17 cellular contexts compared by ENCODE assay signal in genomic region chr19:50870417-50871089, GRCh38. TPM values are rescaled to one million over a fixed set of nuclear protein-coding genes. Genes with fewer than 3 reads are reported as not detected.
DNase-seq lines count a peak whose midpoint lies in the region; ATAC-seq, FAIRE-seq and TF ChIP-seq lines count a peak whose summit lies in the region.
"Had no signal": no experiment of that assay in that cellular context is flagged by ENCODE, and none has a peak within 500 bp of the region (broad histone marks: within the 10 kb centered on the region; RNA-seq: fewer than 3 reads in every experiment).

No MANE protein-coding gene starts in this region.

- no peaks in the 10 kb centered on the region for H3K9me3 ChIP-seq in vagina
- H3K9me3 ChIP-seq: BLaER1, psoas muscle, transverse colon had no signal

- FAIRE-seq in GM12891 (lab: Jason Lieb, UNC) = peak; percentile 84

- H3K4me1 ChIP-seq in vagina = no peaks in the 10 kb centered on the region
- H3K4me1 ChIP-seq: psoas muscle, transverse colon had no signal

- no peaks in the 10 kb centered on the region for H3K36me3 ChIP-seq in vagina
- H3K36me3 ChIP-seq: BLaER1, transverse colon had no signal

- ATAC-seq in Right ventricle myocardium superior (ENCODE audit: poor library complexity) (no peak), HG03520 (IDR thresholded peaks at IDR 0.05; ENCODE audit: unreplicated experiment) (no peak)
- ATAC-seq: HCT116, psoas muscle had no signal

- 0 out of 2 replicates have a peak, but pooled peaks have one; percentile 29 for TF ChIP-seq POLR2A in GM12891 (IDR thresholded peaks at IDR 0.05; ENCODE audit: low read depth, low read length)
- no peak for TF ChIP-seq POLR2A in vagina (IDR thresholded peaks at IDR 0.05)

- peak; percentile 51 for DNase-seq in GM12891 (ENCODE audit: insufficient read length, low spot score)
- DNase-seq in left kidney (ENCODE audit: low read depth, low spot score) = peak; percentile 28
- DNase-seq in vagina (ENCODE audit: extremely low spot score in 2 of 2) = no peak
- no peak for DNase-seq in Right ventricle myocardium superior
- no peak for DNase-seq in dedifferentiated amniotic fluid mesenchymal stem cell (ENCODE audit: extremely low spot score)
- DNase-seq: activated B cell treated with CpG ODN at 0.5 μM for 24 hours, aorta, NCI-H2171, psoas muscle, transverse colon had no signal

- TF ChIP-seq CTCF in 22Rv1 (IDR thresholded peaks at IDR 0.05) (peak; percentile 97), VCaP (conservative IDR thresholded peaks at IDR 0.05) (no peak), vagina (IDR thresholded peaks at IDR 0.05) (no peak)

- no peak overlapping the region for H3K4me3 ChIP-seq in vagina
- H3K4me3 ChIP-seq: BLaER1, psoas muscle, transverse colon had no signal

- peak overlapping the region; percentile 100 for H3K27ac ChIP-seq in 22Rv1
- peak overlapping the region; percentile 100 for H3K27ac ChIP-seq in VCaP
- H3K27ac ChIP-seq in vagina = no peak overlapping the region
- H3K27ac ChIP-seq: BLaER1, psoas muscle, RWPE1, transverse colon had no signal

- no peaks in the 10 kb centered on the region for H3K27me3 ChIP-seq in vagina
- H3K27me3 ChIP-seq: BLaER1 had no signal

- intact Hi-C loops in vagina (cut with DNase I) (no loop called here), Right ventricle myocardium superior (cut with DNase I) (no loop called here)

TF ChIP-seq in GM12891, 5 proteins besides CTCF, POLR2A, EP300 and RAD21:
- TF ChIP-seq POU2F2 (IDR thresholded peaks at IDR 0.05; ENCODE audit: low read depth, low read length) = peak; percentile 54; the same call in 1 of the 2 replicates
- TF ChIP-seq TAF1 (IDR thresholded peaks at IDR 0.05; ENCODE audit: low read depth, low read length) = no peak

RNA-seq across cellular contexts. Expression of gene KLK2, which starts 2.7 kb away (rescaled TPM):
- 8.7 TPM for polyA plus RNA-seq in GM12891 (2012; ENCODE audit: low read depth, missing spikeins)
- total RNA-seq in vagina (not detected), Right ventricle myocardium superior (not detected)
- total RNA-seq: aorta, mesothelial cell of epicardium, psoas muscle had no signal
- polyA plus RNA-seq: aorta, psoas muscle had no signal

RNA-seq across cellular contexts. Expression of gene KLK3, which starts 15.8 kb away (rescaled TPM):
- polyA plus RNA-seq in GM12891 (2012; ENCODE audit: low read depth, missing spikeins) = not detected
- total RNA-seq in vagina = not detected
- total RNA-seq in Right ventricle myocardium superior = not detected
- total RNA-seq: activated B cell treated with CpG ODN at 0.5 μM for 24 hours, aorta, mesothelial cell of epicardium, psoas muscle had no signal
- polyA plus RNA-seq: psoas muscle had no signal

RNA-seq across cellular contexts. Expression of gene KLK15, which starts 37.2 kb away (rescaled TPM):
- not detected for polyA plus RNA-seq in GM12891 (2012; ENCODE audit: low read depth, missing spikeins)
- total RNA-seq in vagina (not detected), Right ventricle myocardium superior (not detected)
- total RNA-seq: activated B cell treated with CpG ODN at 0.5 μM for 24 hours, aorta, mesothelial cell of epicardium, psoas muscle had no signal
- polyA plus RNA-seq: aorta, psoas muscle had no signal

RNA-seq across cellular contexts. Expression of gene KLK4, which starts 40.6 kb away (rescaled TPM):
- polyA plus RNA-seq in GM12891 (2012; ENCODE audit: low read depth, missing spikeins) = 0.17 TPM
- not detected for total RNA-seq in vagina
- total RNA-seq in Right ventricle myocardium superior = not detected
- total RNA-seq: aorta, mesothelial cell of epicardium, psoas muscle had no signal
- polyA plus RNA-seq: aorta, psoas muscle had no signal

RNA-seq across cellular contexts. Expression of gene KLK1, which starts 47.0 kb away (rescaled TPM):
- polyA plus RNA-seq in GM12891 (2012; ENCODE audit: low read depth, missing spikeins) = 41.1 TPM
- total RNA-seq in vagina (not detected), Right ventricle myocardium superior (not detected)

Comparison
In these comparisons a context has a peak if more than half of its experiments do, and no peak if none do; other contexts are left out.
1. DNase-seq: peak in GM12891 (single experiment) and left kidney (single experiment); none in vagina (0 of 2), Right ventricle myocardium superior (single experiment) and dedifferentiated amniotic fluid mesenchymal stem cell (single experiment).